In the genomic region with DNA sequence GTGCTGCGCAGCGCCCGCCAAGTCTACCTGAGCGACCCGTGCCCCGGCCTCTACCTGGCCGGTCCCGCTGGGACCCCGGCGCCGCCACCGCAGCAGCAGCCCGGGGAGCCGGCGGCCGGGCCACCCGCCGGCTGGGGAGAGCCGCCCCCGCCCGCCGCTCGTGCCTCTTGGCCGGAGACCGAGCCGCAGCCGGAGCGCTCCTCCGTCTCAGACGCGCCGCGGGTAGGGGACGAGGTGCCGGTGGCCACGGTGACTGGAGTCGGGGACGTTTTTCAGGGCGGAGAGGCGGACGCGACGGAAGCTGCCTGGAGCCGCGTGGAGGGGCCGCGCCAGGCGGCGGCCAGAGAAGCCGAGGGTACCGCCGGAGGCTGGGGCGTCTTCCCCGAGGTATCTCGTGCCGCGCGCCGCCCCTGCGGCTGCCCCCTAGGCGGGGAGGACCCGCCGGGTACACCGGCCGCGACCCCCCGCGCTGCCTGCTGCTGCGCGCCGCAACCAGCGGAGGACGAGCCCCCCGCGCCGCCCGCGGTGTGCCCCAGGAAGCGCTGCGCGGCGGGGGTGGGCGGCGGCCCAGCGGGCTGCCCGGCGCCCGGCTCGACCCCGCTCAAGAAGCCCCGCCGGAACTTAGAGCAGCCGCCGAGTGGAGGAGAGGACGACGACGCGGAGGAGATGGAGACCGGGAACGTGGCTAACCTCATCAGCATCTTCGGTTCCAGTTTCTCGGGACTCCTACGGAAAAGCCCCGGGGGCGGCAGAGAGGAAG, we compare ENCODE assay signal across 8 cellular contexts. TPM values are rescaled to one million over a fixed set of nuclear protein-coding genes. Genes with fewer than 3 reads are reported as not detected.
A peak's percentile ranks its signal among the peaks of the same experiment; 100 is the strongest.
DNase-seq lines count a peak whose midpoint lies in the region; ATAC-seq lines count a peak whose summit lies in the region.

No MANE protein-coding gene starts in this region.

- H3K4me3 ChIP-seq in mesendoderm (ENCODE audit: low read length): peak overlapping the region; percentile 84
- H3K4me3 ChIP-seq in subcutaneous abdominal adipose tissue (ENCODE audit: low read depth in 1 of 5, low read length in 5 of 5): peak overlapping the region; percentile 72 to 99 (median 95)

- no peaks in the 10 kb centered on the region for H3K36me3 ChIP-seq in mesendoderm (ENCODE audit: control insufficient read depth, insufficient read depth, low read length)
- H3K36me3 ChIP-seq in subcutaneous abdominal adipose tissue (ENCODE audit: control insufficient read depth in 5 of 5, insufficient read depth in 5 of 5, low read length in 5 of 5): no peaks in the 10 kb centered on the region

- peak overlapping the region; percentile 96 for H3K4me3 Mint-ChIP-seq in T-helper 17 cell

- no peaks in the 10 kb centered on the region for H3K27me3 Mint-ChIP-seq in T-helper 17 cell

- no peaks in the 10 kb centered on the region for H3K27me3 ChIP-seq in mesendoderm (ENCODE audit: insufficient read depth, low read length, poor library complexity)
- H3K27me3 ChIP-seq in subcutaneous abdominal adipose tissue (ENCODE audit: control insufficient read depth in 5 of 5, insufficient read depth in 4 of 5, low read length in 5 of 5): no peaks in the 10 kb centered on the region

- H4K8ac ChIP-seq in mesendoderm (ENCODE audit: low read depth, low read length): no peak overlapping the region

- H3K23ac ChIP-seq in mesendoderm (ENCODE audit: low read length): peak overlapping the region; percentile 72

- peak overlapping the region; percentile 99 for H3K27ac Mint-ChIP-seq in T-helper 17 cell

- peaks cover 5% of the 10 kb centered on the region for H3K4me1 ChIP-seq in mesendoderm (ENCODE audit: control insufficient read depth, low read depth, low read length)
- H3K4me1 ChIP-seq in subcutaneous abdominal adipose tissue (ENCODE audit: control insufficient read depth in 5 of 5, insufficient read depth in 5 of 5, low read length in 5 of 5): peaks cover 7 to 35% (median 31%) of the 10 kb centered on the region in 5 donors

- no peak overlapping the region for H2BK15ac ChIP-seq in mesendoderm (replicated peaks; ENCODE audit: low read depth)

- no peak overlapping the region for H2AK5ac ChIP-seq in mesendoderm (ENCODE audit: low read length)

- peaks cover 7% of the 10 kb centered on the region for H3K79me1 ChIP-seq in mesendoderm (ENCODE audit: low read length)

- peak overlapping the region; percentile 40 for H2BK120ac ChIP-seq in mesendoderm (ENCODE audit: low read depth, low read length)

- H3K36me3 Mint-ChIP-seq in T-helper 17 cell (ENCODE audit: low read depth): peaks cover 11% of the 10 kb centered on the region

- H3K79me2 ChIP-seq in mesendoderm (ENCODE audit: control insufficient read depth, insufficient read depth, low read length): peaks cover 34% of the 10 kb centered on the region

- peaks cover 38% of the 10 kb centered on the region for H3K4me1 Mint-ChIP-seq in T-helper 17 cell

- DNase-seq in T-helper 17 cell (peak; percentile 22 to 33 (median 27)), caudate nucleus (lab: John Stamatoyannopoulos, UW) (peak in 7 of 61 donors; percentile 39 to 69 (median 52)), mesendoderm (no peak), SKM-1 (lab: John Stamatoyannopoulos, UW; ENCODE audit: unreplicated experiment) (no peak), NCI-H1436 (lab: John Stamatoyannopoulos, UW) (no peak)

- H3K27ac ChIP-seq in caudate nucleus (ENCODE audit: low read depth, low read length): peak overlapping the region; percentile 79
- H3K27ac ChIP-seq in mesendoderm (ENCODE audit: low read depth, low read length): peak overlapping the region; percentile 84
- peak overlapping the region; percentile 93 for H3K27ac ChIP-seq in subcutaneous abdominal adipose tissue (ENCODE audit: low read depth, low read length)

- H4K5ac ChIP-seq in mesendoderm (ENCODE audit: low read length): no peak overlapping the region

- peak overlapping the region; percentile 81 for H3K18ac ChIP-seq in mesendoderm (ENCODE audit: low read length)

- peak overlapping the region; percentile 86 for H3K4ac ChIP-seq in mesendoderm (ENCODE audit: low read depth, low read length)

- H3K56ac ChIP-seq in mesendoderm (ENCODE audit: low read length): peak overlapping the region; percentile 94

- peak; percentile 7 for ATAC-seq in GM19023 (IDR thresholded peaks at IDR 0.05; ENCODE audit: unreplicated experiment)
- peak; percentile 7 for ATAC-seq in HG03025 (IDR thresholded peaks at IDR 0.05; ENCODE audit: low FRiP score, unreplicated experiment)
- ATAC-seq in T-helper 17 cell: peak; percentile 2

- H3K9me3 ChIP-seq in T-helper 17 cell (ENCODE audit: control insufficient read depth, low read length, poor library complexity, severe bottlenecking) (no peaks in the 10 kb centered on the region), subcutaneous abdominal adipose tissue (ENCODE audit: control insufficient read depth in 5 of 5, low read length in 5 of 5) (no peaks in the 10 kb centered on the region)

- peak overlapping the region; percentile 61 for H3K4me2 ChIP-seq in mesendoderm (ENCODE audit: low read length)

- peak overlapping the region; percentile 76 for H2BK5ac ChIP-seq in mesendoderm (ENCODE audit: low read length)

- peak overlapping the region; percentile 89 for H3K9ac ChIP-seq in mesendoderm (ENCODE audit: low read length)
- H3K9ac ChIP-seq in subcutaneous abdominal adipose tissue (ENCODE audit: low read length in 5 of 5): peak overlapping the region in 4 of 5 donors; percentile 65 to 93 (median 88)

- no CpG with 5 or more reads among the region's 105 CpGs for WGBS in mesendoderm (ENCODE audit: extremely low coverage, insufficient coverage, low lambda C conversion rate)

RNA-seq across cellular contexts. Expression of a gene that starts 0.7 kb away (rescaled TPM):
- 100 to 1,000 TPM; 123 to 145 TPM for total RNA-seq in T-helper 17 cell
- polyA plus RNA-seq in mesendoderm (2013, experiment 1 of 2): 3.5 TPM
- 3.2 TPM for polyA plus RNA-seq in mesendoderm (2013, experiment 2 of 2)

RNA-seq across cellular contexts. Expression of a gene that starts 55.4 kb away (rescaled TPM):
- total RNA-seq in T-helper 17 cell: 10 to 100 TPM; 18.3 to 20.8 TPM
- 0.06 TPM for polyA plus RNA-seq in mesendoderm (2013, experiment 1 of 2)
- 0.07 TPM for polyA plus RNA-seq in mesendoderm (2013, experiment 2 of 2)

Comparison
In these comparisons a context has a peak if more than half of its experiments do, and no peak if none do; other contexts are left out.
1. DNase-seq: peak in T-helper 17 cell (3 of 3); none in mesendoderm (single experiment), SKM-1 (single experiment) and NCI-H1436 (single experiment).
2. Peak in every context shown above with its lines, with median percentiles within 50 percentile points of each other: ATAC-seq and H3K27ac ChIP-seq.